8 cellular contexts compared by ENCODE assay signal in the genomic region with DNA sequence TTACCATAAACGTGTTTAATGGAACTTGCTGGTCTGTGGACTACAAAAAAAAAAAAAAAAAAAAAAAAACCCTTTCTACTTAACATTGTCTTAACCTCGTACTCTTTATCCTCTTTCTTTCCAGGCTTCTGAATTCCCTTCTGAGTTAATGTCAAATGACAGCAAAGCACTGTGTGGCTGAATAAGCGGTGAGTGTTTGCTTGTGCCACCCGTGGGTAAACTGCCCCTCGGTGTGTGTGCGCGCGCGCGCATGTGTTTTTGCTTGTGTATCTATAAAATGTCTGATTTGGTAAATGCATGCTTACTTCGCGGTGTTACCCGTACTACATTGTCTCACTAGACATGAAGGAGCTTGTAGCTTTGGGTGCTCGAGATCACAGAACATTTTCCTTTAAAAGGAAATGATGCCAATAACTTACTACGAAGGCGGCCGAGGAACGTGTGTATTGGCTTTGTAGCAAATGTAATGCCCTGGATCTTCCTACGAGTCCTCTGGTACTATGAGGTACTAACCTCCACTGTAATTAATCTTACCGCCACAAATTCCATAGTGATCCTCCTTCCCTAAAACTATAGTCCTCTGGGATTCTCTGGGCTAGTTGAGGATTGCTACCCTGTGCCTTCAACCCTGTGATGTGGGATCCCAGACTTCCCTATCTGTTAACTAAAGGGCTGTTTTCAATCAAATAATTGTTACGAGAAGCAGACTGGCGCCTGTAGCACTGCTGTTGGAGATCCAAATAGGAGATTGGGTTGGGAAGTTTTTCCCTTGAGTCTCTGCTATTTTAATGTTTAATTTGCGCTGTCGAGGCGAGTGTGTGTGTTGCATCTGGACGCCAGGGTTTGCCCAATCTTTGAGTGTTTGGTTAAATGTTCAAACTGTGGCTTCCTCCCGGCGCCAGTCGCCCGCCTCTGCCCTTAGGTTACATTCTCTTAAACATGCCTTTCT. TPM values are rescaled to one million over a fixed set of nuclear protein-coding genes. Genes with fewer than 3 reads are reported as not detected.
DNase-seq lines count a peak whose midpoint lies in the region; ATAC-seq and TF ChIP-seq lines count a peak whose summit lies in the region.

No MANE protein-coding gene starts in this region.

- H3K27ac ChIP-seq in DOHH2 (ENCODE audit: low read depth, low read length): peak overlapping the region; percentile 78
- H3K27ac ChIP-seq in WERI-Rb-1: peak overlapping the region; percentile 35
- H3K27ac ChIP-seq in colonic mucosa: peak overlapping the region; percentile 93
- peak overlapping the region; percentile 76 to 91 for H3K27ac ChIP-seq in lung (ENCODE audit: low read depth in 1 of 2, low read length in 1 of 2)

- H3K27ac Mint-ChIP-seq in stimulated activated naive CD8-positive, alpha-beta T cell treated with anti-CD3 and anti-CD28 coated beads, Interleukin-15, Interleukin-2, amounts not matched to agents 100 ng/mL and 50 ng/mL, for 24 hours: peak overlapping the region; percentile 88

- H3K27me3 Mint-ChIP-seq in stimulated activated naive CD8-positive, alpha-beta T cell treated with anti-CD3 and anti-CD28 coated beads, Interleukin-15, Interleukin-2, amounts not matched to agents 100 ng/mL and 50 ng/mL, for 24 hours: peaks cover 6% of the 10 kb centered on the region

- H4K20me1 ChIP-seq in DOHH2 (ENCODE audit: control insufficient read depth, insufficient read depth, low read depth, low read length): peaks cover 7% of the 10 kb centered on the region; the same call in 1 of the 2 replicates

- no peak for TF ChIP-seq CTCF in DOHH2 (IDR thresholded peaks at IDR 0.05; ENCODE audit: low read depth, low read length, poor library complexity, severe bottlenecking)
- TF ChIP-seq CTCF in WERI-Rb-1 (IDR thresholded peaks at IDR 0.05; ENCODE audit: low read depth, low read length): no peak
- TF ChIP-seq CTCF in colonic mucosa (IDR thresholded peaks at IDR 0.05): no peak
- no peak for TF ChIP-seq CTCF in lung (IDR thresholded peaks at IDR 0.05; ENCODE audit: control extremely low read depth, extremely low read depth)

- H3K36me3 ChIP-seq in DOHH2 (ENCODE audit: control insufficient read depth, low read length) (peaks cover 18% of the 10 kb centered on the region), WERI-Rb-1 (peaks cover 9% of the 10 kb centered on the region), colonic mucosa (no peaks in the 10 kb centered on the region), lung (ENCODE audit: control insufficient read depth in 2 of 2, insufficient read depth in 2 of 2, low read length in 2 of 2) (no peaks in the 10 kb centered on the region)

- peaks cover 37% of the 10 kb centered on the region for H3K79me2 ChIP-seq in DOHH2 (ENCODE audit: control insufficient read depth, low read length)

- no peaks in the 10 kb centered on the region for H3K9me2 ChIP-seq in DOHH2 (replicated peaks; ENCODE audit: control insufficient read depth, low read length)

- H3F3A ChIP-seq in DOHH2 (ENCODE audit: control insufficient read depth, insufficient read depth): peaks cover 29% of the 10 kb centered on the region

- H3K9me3 ChIP-seq in DOHH2 (ENCODE audit: control insufficient read depth, insufficient read depth, low read length): no peaks in the 10 kb centered on the region
- no peaks in the 10 kb centered on the region for H3K9me3 ChIP-seq in WERI-Rb-1 (ENCODE audit: severe bottlenecking)
- no peaks in the 10 kb centered on the region for H3K9me3 ChIP-seq in colonic mucosa
- H3K9me3 ChIP-seq in lung (ENCODE audit: control insufficient read depth in 2 of 2, insufficient read depth in 1 of 2, low read length in 1 of 2): no peaks in the 10 kb centered on the region

- intact Hi-C loops in colonic mucosa (cut with DNase I): loop anchor here (5.0 to 10.0 kb wide), 3 partner anchors 56 to 228 kb away; no protein-coding TSS in a partner anchor

- peak overlapping the region; percentile 100 for H3K4me3 Mint-ChIP-seq in stimulated activated naive CD8-positive, alpha-beta T cell treated with anti-CD3 and anti-CD28 coated beads, Interleukin-15, Interleukin-2, amounts not matched to agents 100 ng/mL and 50 ng/mL, for 24 hours

- peak; percentile 82 for DNase-seq in NCI-H1694 treated with DMSO at 0.1 percent for 48 hours (lab: John Stamatoyannopoulos, UW)
- DNase-seq in WERI-Rb-1: peak; percentile 39
- DNase-seq in colonic mucosa: peak; percentile 61
- DNase-seq in lung (ENCODE audit: low spot score): peak; percentile 63
- no peak for DNase-seq in epidermal melanocyte (ENCODE audit: insufficient read length, low spot score)

- ATAC-seq in lung (ENCODE audit: insufficient read depth, low FRiP score): no peak
- no peak for ATAC-seq in HG03139 (IDR thresholded peaks at IDR 0.05; ENCODE audit: unreplicated experiment)

- H3K36me3 Mint-ChIP-seq in stimulated activated naive CD8-positive, alpha-beta T cell treated with anti-CD3 and anti-CD28 coated beads, Interleukin-15, Interleukin-2, amounts not matched to agents 100 ng/mL and 50 ng/mL, for 24 hours (ENCODE audit: low read depth): peaks cover 28% of the 10 kb centered on the region

- H3K4me1 Mint-ChIP-seq in stimulated activated naive CD8-positive, alpha-beta T cell treated with anti-CD3 and anti-CD28 coated beads, Interleukin-15, Interleukin-2, amounts not matched to agents 100 ng/mL and 50 ng/mL, for 24 hours (ENCODE audit: low read depth): peaks cover 48% of the 10 kb centered on the region

- WGBS in lung, 2 donors: 0 to 1% methylated on average over 30 of the region's 30 CpGs

- peak overlapping the region; percentile 81 to 95 for H3K9ac ChIP-seq in colonic mucosa (ENCODE audit: low read depth in 2 of 2, low read length in 2 of 2)

- no peaks in the 10 kb centered on the region for H3K9me3 Mint-ChIP-seq in stimulated activated naive CD8-positive, alpha-beta T cell treated with anti-CD3 and anti-CD28 coated beads, Interleukin-15, Interleukin-2, amounts not matched to agents 100 ng/mL and 50 ng/mL, for 24 hours

- peak overlapping the region; percentile 90 for H3K4me2 ChIP-seq in DOHH2 (ENCODE audit: low read length)

- peaks cover 41% of the 10 kb centered on the region for H3K4me1 ChIP-seq in DOHH2 (ENCODE audit: control insufficient read depth, low read length)
- H3K4me1 ChIP-seq in colonic mucosa: no peaks in the 10 kb centered on the region
- H3K4me1 ChIP-seq in lung (ENCODE audit: control insufficient read depth in 2 of 2, insufficient read depth in 2 of 2, low read length in 2 of 2): peaks cover 0 to 15% of the 10 kb centered on the region in 2 donors

- H3K27me3 ChIP-seq in DOHH2 (ENCODE audit: control insufficient read depth, low read length): peaks cover 1% of the 10 kb centered on the region
- H3K27me3 ChIP-seq in WERI-Rb-1 (ENCODE audit: insufficient read depth, low read depth, severe bottlenecking): no peaks in the 10 kb centered on the region
- H3K27me3 ChIP-seq in colonic mucosa: no peaks in the 10 kb centered on the region
- H3K27me3 ChIP-seq in lung (ENCODE audit: control insufficient read depth, insufficient read depth): no peaks in the 10 kb centered on the region

- H3K4me3 ChIP-seq in DOHH2 (ENCODE audit: low read length): peak overlapping the region; percentile 85
- H3K4me3 ChIP-seq in WERI-Rb-1 (ENCODE audit: low read depth, low read length): peak overlapping the region; percentile 58
- H3K4me3 ChIP-seq in colonic mucosa: peak overlapping the region; percentile 81
- peak overlapping the region; percentile 67 for H3K4me3 ChIP-seq in lung

RNA-seq across cellular contexts. Expression of a gene that starts 1.1 kb away (rescaled TPM):
- 100 to 1,000 TPM in 1 of 2 donors, 10 to 100 TPM in 1; 100.0 to 108 TPM for total RNA-seq in colonic mucosa
- 100 to 1,000 TPM in 1 of 2 donors, 10 to 100 TPM in 1; 67.9 to 181 TPM for total RNA-seq in lung
- polyA plus RNA-seq in lung: 100 to 1,000 TPM in 1 of 2 donors, 10 to 100 TPM in 1; 84.2 to 227 TPM

Comparison
In these comparisons a context has a peak if more than half of its experiments do, and no peak if none do; other contexts are left out.
1. H3K27ac ChIP-seq: peak in every context shown above with its lines; median percentile 93 in colonic mucosa; 84 in lung; 78 in DOHH2; 35 in WERI-Rb-1.